21 cellular contexts compared by ENCODE assay signal in the genomic region with DNA sequence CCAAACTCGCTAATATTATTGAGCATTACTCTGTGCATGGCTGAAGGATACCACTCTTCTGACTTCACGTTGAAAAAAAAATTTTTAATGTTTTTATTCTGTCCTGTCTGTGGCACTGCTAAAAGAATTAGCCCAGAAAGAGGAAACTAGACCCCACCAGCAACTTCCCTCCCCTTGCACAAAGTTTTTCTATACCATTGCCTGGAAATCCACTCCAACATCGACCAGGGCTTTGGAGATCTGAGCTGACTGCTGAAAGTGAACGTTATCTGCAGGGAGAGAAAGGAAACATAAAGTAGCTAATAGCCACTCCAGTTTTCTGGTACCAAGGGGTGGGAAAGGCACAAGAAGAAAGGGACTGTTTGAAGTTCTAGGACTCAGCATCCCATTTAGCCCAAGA.
DNase-seq lines count a peak whose midpoint lies in the region; ATAC-seq and TF ChIP-seq lines count a peak whose summit lies in the region.
"Had no signal": no experiment of that assay in that cellular context is flagged by ENCODE, and none has a peak within 500 bp of the region (broad histone marks: within the 10 kb centered on the region; RNA-seq: fewer than 3 reads in every experiment).

No MANE protein-coding gene starts in this region.

- H3F3A ChIP-seq in Loucy (ENCODE audit: low read depth), result no peaks in the 10 kb centered on the region

- TF ChIP-seq CTCF in Loucy (conservative IDR thresholded peaks at IDR 0.05; ENCODE audit: low read length) (no peak), natural killer cell (IDR thresholded peaks at IDR 0.05) (no peak), spleen (IDR thresholded peaks at IDR 0.05 in 8 of 11, conservative IDR thresholded peaks at IDR 0.05 in 3 of 11) (no peak)

- H3K27ac ChIP-seq in spleen, result peak overlapping the region in 2 of 8 donors; percentile 8 to 13
- H3K27ac ChIP-seq: brain microvascular endothelial cell, left lung, sigmoid colon, SJCRH30 had no signal

- no peaks in the 10 kb centered on the region for H3K9me2 ChIP-seq in Loucy (replicated peaks; ENCODE audit: low read depth, low read length)

- peak overlapping the region; percentile 81 for H2AFZ ChIP-seq in Loucy (ENCODE audit: low read length)

- H3K4me1 ChIP-seq in Loucy (ENCODE audit: insufficient read depth, low read length, poor library complexity, severe bottlenecking) (peaks cover 41% of the 10 kb centered on the region), spleen (peaks cover 7 to 45% (median 14%) of the 10 kb centered on the region in 6 donors)
- H3K4me1 ChIP-seq: left lung, sigmoid colon, SJCRH30 had no signal

- H3K27ac Mint-ChIP-seq in activated T-helper 17 cell treated with anti-CD3 and anti-CD28 coated beads, Interleukin-2, amount 50 U/mL, for 72 hours, result peak overlapping the region; percentile 97
- H3K27ac Mint-ChIP-seq in natural killer cell, result peak overlapping the region; percentile 21 to 65
- H3K27ac Mint-ChIP-seq: HFFc6 had no signal

- H3K9ac ChIP-seq in Loucy (ENCODE audit: low read depth, low read length, poor library complexity, severe bottlenecking), result peak overlapping the region; percentile 53

- H3K4me2 ChIP-seq in Loucy (ENCODE audit: low read depth, low read length, poor library complexity, severe bottlenecking), result peak overlapping the region; percentile 66

- H3K4me1 Mint-ChIP-seq in activated T-cell treated with anti-CD3 and anti-CD28 coated beads, Interleukin-2, amount 50 U/mL, for 4 hours (ENCODE audit: low read depth), result peaks cover 66% of the 10 kb centered on the region
- H3K4me1 Mint-ChIP-seq in activated T-helper 17 cell treated with anti-CD3 and anti-CD28 coated beads, Interleukin-2, amount 50 U/mL, for 72 hours, result peaks cover 52% of the 10 kb centered on the region
- H3K4me1 Mint-ChIP-seq in natural killer cell, result peaks cover 30 to 38% of the 10 kb centered on the region in 2 donors

- no peaks in the 10 kb centered on the region for H3K79me2 ChIP-seq in Loucy (ENCODE audit: insufficient read depth, low read length)

- no peak for TF ChIP-seq POLR2A in spleen (IDR thresholded peaks at IDR 0.05)

- H3K4me3 Mint-ChIP-seq in activated T-cell treated with anti-CD3 and anti-CD28 coated beads, Interleukin-2, amount 50 U/mL, for 4 hours, result peak overlapping the region; percentile 68
- peak overlapping the region; percentile 93 for H3K4me3 Mint-ChIP-seq in activated T-helper 17 cell treated with anti-CD3 and anti-CD28 coated beads, Interleukin-2, amount 50 U/mL, for 72 hours
- H3K4me3 Mint-ChIP-seq in natural killer cell, result peak overlapping the region; percentile 80
- H3K4me3 Mint-ChIP-seq: HFFc6 had no signal

- intact Hi-C loops in natural killer cell (cut with micrococcal nuclease), result no loop called here
- intact Hi-C loops in spleen (cut with DNase I; ENCODE audit: low total_unique reads), result no loop called here

- H3K27me3 ChIP-seq in Loucy (ENCODE audit: insufficient read depth, low read length, poor library complexity, severe bottlenecking), result no peaks in the 10 kb centered on the region
- H3K27me3 ChIP-seq in spleen (replicated peaks in 1 of 7), result peaks cover 0 to 4% (median 0%) of the 10 kb centered on the region in 7 donors
- H3K27me3 ChIP-seq: brain microvascular endothelial cell, left lung, sigmoid colon, SJCRH30 had no signal

- H3K4me3 ChIP-seq in Loucy (ENCODE audit: low read length, poor library complexity, severe bottlenecking), result peak overlapping the region; percentile 59
- no peak overlapping the region for H3K4me3 ChIP-seq in spleen
- H3K4me3 ChIP-seq: left lung, mucosa of descending colon, sigmoid colon, SJCRH30 had no signal

- no peaks in the 10 kb centered on the region for H3K9me3 Mint-ChIP-seq in activated T-cell treated with anti-CD3 and anti-CD28 coated beads, Interleukin-2, amount 50 U/mL, for 4 hours
- H3K9me3 Mint-ChIP-seq in activated T-helper 17 cell treated with anti-CD3 and anti-CD28 coated beads, Interleukin-2, amount 50 U/mL, for 72 hours, result no peaks in the 10 kb centered on the region
- H3K9me3 Mint-ChIP-seq in natural killer cell, result no peaks in the 10 kb centered on the region
- H3K9me3 Mint-ChIP-seq: HFFc6 had no signal

- ATAC-seq in activated T-cell treated with anti-CD3 and anti-CD28 coated beads, Interleukin-2, amount 50 U/mL, for 4 hours, result no peak
- ATAC-seq in activated T-helper 17 cell treated with anti-CD3 and anti-CD28 coated beads, Interleukin-2, amount 50 U/mL, for 72 hours (replicated peaks), result no peak
- ATAC-seq in natural killer cell, result no peak
- no peak for ATAC-seq in GM19395 (IDR thresholded peaks at IDR 0.05; ENCODE audit: unreplicated experiment)
- ATAC-seq: left lung had no signal

- no peak for DNase-seq in activated T-cell treated with anti-CD3 and anti-CD28 coated beads, Interleukin-2, amount 50 U/mL, for 4 hours
- DNase-seq in activated T-cell treated with anti-CD3 and anti-CD28 coated beads, Interleukin-2, amount 50 U/mL, for 1 hour, result no peak
- no peak for DNase-seq in natural killer cell
- no peak for DNase-seq in NOMO-1 treated with dmso at 0.1 percent for 144 hours (lab: John Stamatoyannopoulos, UW; ENCODE audit: unreplicated experiment)
- DNase-seq in spleen, result no peak
- DNase-seq: activated CD4-positive, alpha-beta T cell treated with anti-CD3 and anti-CD28 coated beads, Interleukin-2, amount 50 U/mL, for 4 hours; activated gamma-delta T cell treated with Interleukin-2 at 50 U/mL for 16 hours; brain microvascular endothelial cell; dermis blood vessel endothelial cell; HFFc6; mucosa of descending colon; NCI-H187 treated with DMSO at 0.1 percent for 48 hours; NCI-H510A; sigmoid colon; SJCRH30; stimulated activated CD4-positive, alpha-beta T cell treated with anti-CD3 and anti-CD28 coated beads, Interleukin-2, amount 100 ng/mL, for 24 hours; substantia nigra had no signal

- H3K36me3 ChIP-seq in Loucy (ENCODE audit: insufficient read depth, low read length) (no peaks in the 10 kb centered on the region), spleen (no peaks in the 10 kb centered on the region)
- H3K36me3 ChIP-seq: brain microvascular endothelial cell, left lung, sigmoid colon, SJCRH30 had no signal

- H3K27me3 Mint-ChIP-seq in activated T-cell treated with anti-CD3 and anti-CD28 coated beads, Interleukin-2, amount 50 U/mL, for 4 hours (ENCODE audit: low read depth), result no peaks in the 10 kb centered on the region
- H3K27me3 Mint-ChIP-seq in activated T-helper 17 cell treated with anti-CD3 and anti-CD28 coated beads, Interleukin-2, amount 50 U/mL, for 72 hours, result no peaks in the 10 kb centered on the region
- H3K27me3 Mint-ChIP-seq in natural killer cell (ENCODE audit: low read depth in 2 of 2), result no peaks in the 10 kb centered on the region

- H3K9me3 ChIP-seq in Loucy (ENCODE audit: insufficient read depth, low read depth, low read length) (no peaks in the 10 kb centered on the region), spleen (no peaks in the 10 kb centered on the region)
- H3K9me3 ChIP-seq: left lung, mucosa of descending colon, sigmoid colon, SJCRH30 had no signal

- 17 to 42% (median 21%) methylated on average over 4 of the region's 4 CpGs for WGBS in spleen, 5 donors

- no peaks in the 10 kb centered on the region for H4K20me1 ChIP-seq in Loucy (ENCODE audit: insufficient read depth, low read length, poor library complexity, severe bottlenecking)

- H3K36me3 Mint-ChIP-seq in activated T-cell treated with anti-CD3 and anti-CD28 coated beads, Interleukin-2, amount 50 U/mL, for 4 hours (ENCODE audit: insufficient read depth), result peaks cover 29% of the 10 kb centered on the region
- peaks cover 73% of the 10 kb centered on the region for H3K36me3 Mint-ChIP-seq in activated T-helper 17 cell treated with anti-CD3 and anti-CD28 coated beads, Interleukin-2, amount 50 U/mL, for 72 hours (ENCODE audit: low read depth)
- no peaks in the 10 kb centered on the region for H3K36me3 Mint-ChIP-seq in natural killer cell
